22 cellular contexts compared by ENCODE assay signal in genomic region chr10:60281792-60282353, GRCh38.
DNase-seq lines count a peak whose midpoint lies in the region; ATAC-seq and TF ChIP-seq lines count a peak whose summit lies in the region.
"Had no signal": no experiment of that assay in that cellular context is flagged by ENCODE, and none has a peak within 500 bp of the region (broad histone marks: within the 10 kb centered on the region; RNA-seq: fewer than 3 reads in every experiment).

No MANE protein-coding gene starts in this region.

- H3K4me1 ChIP-seq in Caco-2, result peaks cover 42% of the 10 kb centered on the region
- H3K4me1 ChIP-seq in PC-9 (replicated peaks; ENCODE audit: insufficient read depth), result peaks cover 24% of the 10 kb centered on the region

- H3K27ac ChIP-seq in PC-9, result peak overlapping the region; percentile 52; the same call in 1 of the 2 replicates
- H3K27ac ChIP-seq: HL-60 had no signal

- no peak overlapping the region for H3K4me3 Mint-ChIP-seq in Caco-2 (ENCODE audit: unreplicated experiment)
- H3K4me3 Mint-ChIP-seq: activated CD8-positive, alpha-beta T cell treated with anti-CD3 and anti-CD28 coated beads, Interleukin-2, amount 10 ng/mL, durations not matched to agents 7 days and 5 days; activated T-cell treated with anti-CD3 and anti-CD28 coated beads, Interleukin-2, amount 50 U/mL, for 4 hours; CD4-positive, alpha-beta memory T cell; H9 had no signal

- H3K9me3 ChIP-seq in Caco-2, result no peaks in the 10 kb centered on the region
- H3K9me3 ChIP-seq in PC-9 (ENCODE audit: insufficient read depth, low read depth), result no peaks in the 10 kb centered on the region; the same call in 1 of the 2 replicates
- H3K9me3 ChIP-seq: tibial nerve had no signal

- H3K27me3 Mint-ChIP-seq in Caco-2 (ENCODE audit: insufficient read depth, unreplicated experiment), result no peaks in the 10 kb centered on the region
- H3K27me3 Mint-ChIP-seq: CD4-positive, alpha-beta memory T cell had no signal

- POLR2A ChIA-PET in Caco-2 (lab: Charles Lee), result no interaction called here
- POLR2A ChIA-PET in PC-9 (lab: Charles Lee; ENCODE audit: unreplicated experiment), result no interaction called here

- no peaks in the 10 kb centered on the region for H3K27me3 ChIP-seq in Caco-2 (replicated peaks; ENCODE audit: control insufficient read depth, insufficient read depth, low read length)
- no peaks in the 10 kb centered on the region for H3K27me3 ChIP-seq in PC-9 (ENCODE audit: insufficient read depth, low read depth)
- H3K27me3 ChIP-seq: tibial nerve had no signal

- DNase-seq in Caco-2 (peak in 1 of 2 experiments; percentile 31), PC-9 (no peak), fibroblast of villous mesenchyme (ENCODE audit: low read depth) (peak; percentile 57), myocyte (ENCODE audit: low read depth) (peak; percentile 73), iPS-NIHi11 (ENCODE audit: low spot score) (no peak), islet precursor cell (no peak)
- DNase-seq in activated effector memory CD4-positive, alpha-beta T cell treated with anti-CD3 and anti-CD28 coated beads, Interleukin-2, amount 50 U/mL, for 16 hours, result no peak
- DNase-seq: activated CD4-positive, CD25-positive, alpha-beta regulatory T cell; activated CD8-positive, alpha-beta T cell treated with anti-CD3 and anti-CD28 coated beads, Interleukin-2, amount 10 ng/mL, durations not matched to agents 7 days and 5 days; activated T-cell treated with anti-CD3 and anti-CD28 coated beads, Interleukin-2, amount 50 U/mL, for 4 hours; CD4-positive, alpha-beta memory T cell; effector CD4-positive, alpha-beta T cell; H9; kidney; NCI-H2081; NCI-H510A treated with DMSO at 0.1 percent for 48 hours; stimulated activated CD4-positive, alpha-beta T cell treated with anti-CD3 and anti-CD28 coated beads, Interleukin-15, amount 100 ng/mL, for 24 hours; stimulated activated naive CD4-positive, alpha-beta T cell treated with Interleukin-2 at 50 U/mL for 16 hours had no signal

- H3K9me2 ChIP-seq in PC-9 (ENCODE audit: insufficient read depth), result no peaks in the 10 kb centered on the region

- no peak overlapping the region for H3K4me2 ChIP-seq in PC-9

- no peaks in the 10 kb centered on the region for H3K36me3 Mint-ChIP-seq in Caco-2 (ENCODE audit: insufficient read depth, unreplicated experiment)
- H3K36me3 Mint-ChIP-seq: activated naive CD4-positive, alpha-beta T cell treated with anti-CD3 and anti-CD28 coated beads, Interleukin-2, amount 50 U/mL, for 72 hours had no signal

- peaks cover 35% of the 10 kb centered on the region for H3K4me1 Mint-ChIP-seq in Caco-2 (ENCODE audit: low read depth, unreplicated experiment)

- no peaks in the 10 kb centered on the region for H3K79me2 ChIP-seq in PC-9 (ENCODE audit: low read depth)

- no peak for ATAC-seq in HG02885 (IDR thresholded peaks at IDR 0.05; ENCODE audit: poor library complexity, unreplicated experiment)
- ATAC-seq: activated CD8-positive, alpha-beta T cell treated with anti-CD3 and anti-CD28 coated beads, Interleukin-2, amount 10 ng/mL, durations not matched to agents 7 days and 5 days; activated naive CD4-positive, alpha-beta T cell treated with anti-CD3 and anti-CD28 coated beads, Interleukin-2, amount 50 U/mL, for 72 hours; activated T-cell treated with anti-CD3 and anti-CD28 coated beads, Interleukin-2, amount 50 U/mL, for 4 hours had no signal

- intact Hi-C loops in Caco-2 (cut with micrococcal nuclease; ENCODE audit: unreplicated experiment) (loop anchor here (2.0 to 5.0 kb wide), 2 partner anchors 29 to 45 kb away; no protein-coding TSS in a partner anchor), PC-9 (cut with micrococcal nuclease; ENCODE audit: unreplicated experiment) (loop anchor here (2.0 to 5.0 kb wide), 3 partner anchors 103 to 150 kb away; no protein-coding TSS in a partner anchor)

- BruUV-seq in Caco-2 (replicated peaks; lab: Mats Ljungman, UMichigan) (no TSS peak), PC-9 (replicated peaks; lab: Mats Ljungman, UMichigan) (no TSS peak)

- no peaks in the 10 kb centered on the region for H3K9me3 Mint-ChIP-seq in Caco-2 (ENCODE audit: unreplicated experiment)
- H3K9me3 Mint-ChIP-seq: activated naive CD4-positive, alpha-beta T cell treated with anti-CD3 and anti-CD28 coated beads, Interleukin-2, amount 50 U/mL, for 72 hours; activated T-cell treated with anti-CD3 and anti-CD28 coated beads, Interleukin-2, amount 50 U/mL, for 4 hours; CD4-positive, alpha-beta memory T cell; H9 had no signal

- no peaks in the 10 kb centered on the region for H3K36me3 ChIP-seq in Caco-2 (ENCODE audit: control insufficient read depth, insufficient read depth, low read length)
- no peaks in the 10 kb centered on the region for H3K36me3 ChIP-seq in PC-9 (ENCODE audit: low read depth)

- CTCF ChIA-PET in Caco-2 (lab: Charles Lee) (no interaction called here), PC-9 (lab: Charles Lee) (no interaction called here)

- no peak overlapping the region for H2AFZ ChIP-seq in PC-9

- H3K27ac Mint-ChIP-seq in Caco-2 (ENCODE audit: unreplicated experiment), result peak overlapping the region; percentile 68
- H3K27ac Mint-ChIP-seq: activated CD8-positive, alpha-beta T cell treated with anti-CD3 and anti-CD28 coated beads, Interleukin-2, amount 10 ng/mL, durations not matched to agents 7 days and 5 days; activated naive CD4-positive, alpha-beta T cell treated with anti-CD3 and anti-CD28 coated beads, Interleukin-2, amount 50 U/mL, for 72 hours had no signal

- peaks cover 11% of the 10 kb centered on the region; the same call in 1 of the 2 replicates for H3F3A ChIP-seq in PC-9 (ENCODE audit: insufficient read depth, low read depth)

- TF ChIP-seq CTCF in Caco-2 (IDR thresholded peaks at IDR 0.05; ENCODE audit: insufficient read depth in 1 of 2, low read depth in 1 of 2, low read length in 1 of 2, severe bottlenecking in 1 of 2, unreplicated experiment in 1 of 2), result no peak
- no peak for TF ChIP-seq CTCF in PC-9 (conservative IDR thresholded peaks at IDR 0.05)
- no peak for TF ChIP-seq CTCF in fibroblast of villous mesenchyme (IDR thresholded peaks at IDR 0.05; ENCODE audit: insufficient read depth, low read depth, low read length)

- no peaks in the 10 kb centered on the region; the same call in 1 of the 2 replicates for H4K20me1 ChIP-seq in PC-9 (ENCODE audit: insufficient read depth)

- no peak overlapping the region for H3K4me3 ChIP-seq in Caco-2 (ENCODE audit: low read depth, low read length)
- no peak overlapping the region for H3K4me3 ChIP-seq in PC-9
- H3K4me3 ChIP-seq in fibroblast of villous mesenchyme (ENCODE audit: low read depth, low read length), result no peak overlapping the region
- H3K4me3 ChIP-seq: tibial nerve had no signal

Comparison
In these comparisons a context has a peak if more than half of its experiments do, and no peak if none do; other contexts are left out.
1. DNase-seq: peak in fibroblast of villous mesenchyme (single experiment) and myocyte (single experiment); none in PC-9 (0 of 2), iPS-NIHi11 (single experiment), islet precursor cell (single experiment) and activated effector memory CD4-positive, alpha-beta T cell treated with anti-CD3 and anti-CD28 coated beads, Interleukin-2, amount 50 U/mL, for 16 hours (single experiment).